In the genomic region with DNA sequence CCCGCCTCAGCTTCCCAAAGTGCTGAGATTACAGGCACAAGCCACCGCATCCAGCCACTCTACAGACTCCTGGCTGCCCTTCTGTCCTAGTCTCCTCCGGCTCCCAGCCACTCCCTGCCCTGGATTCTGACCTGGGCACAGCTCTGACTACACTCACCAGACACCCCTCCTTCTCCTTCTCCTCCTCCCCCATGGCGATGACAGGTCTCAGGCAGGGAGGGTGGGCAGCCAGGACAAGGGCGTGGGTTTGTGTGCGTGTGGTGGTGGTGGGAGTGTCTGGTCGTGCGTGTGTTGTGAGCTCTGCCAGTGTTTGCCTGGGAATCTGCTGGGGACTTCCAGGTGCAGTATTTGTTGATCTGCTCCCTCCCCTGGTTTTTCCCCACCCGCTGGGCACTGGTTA, we compare ENCODE assay signal across 2 cellular contexts.
TF ChIP-seq lines count a peak whose summit lies in the region.

No MANE protein-coding gene starts in this region.

TF ChIP-seq in HEK293, 187 proteins besides CTCF, POLR2A, EP300 and RAD21 (continues in another document):
- TF ChIP-seq, protein P1, sequence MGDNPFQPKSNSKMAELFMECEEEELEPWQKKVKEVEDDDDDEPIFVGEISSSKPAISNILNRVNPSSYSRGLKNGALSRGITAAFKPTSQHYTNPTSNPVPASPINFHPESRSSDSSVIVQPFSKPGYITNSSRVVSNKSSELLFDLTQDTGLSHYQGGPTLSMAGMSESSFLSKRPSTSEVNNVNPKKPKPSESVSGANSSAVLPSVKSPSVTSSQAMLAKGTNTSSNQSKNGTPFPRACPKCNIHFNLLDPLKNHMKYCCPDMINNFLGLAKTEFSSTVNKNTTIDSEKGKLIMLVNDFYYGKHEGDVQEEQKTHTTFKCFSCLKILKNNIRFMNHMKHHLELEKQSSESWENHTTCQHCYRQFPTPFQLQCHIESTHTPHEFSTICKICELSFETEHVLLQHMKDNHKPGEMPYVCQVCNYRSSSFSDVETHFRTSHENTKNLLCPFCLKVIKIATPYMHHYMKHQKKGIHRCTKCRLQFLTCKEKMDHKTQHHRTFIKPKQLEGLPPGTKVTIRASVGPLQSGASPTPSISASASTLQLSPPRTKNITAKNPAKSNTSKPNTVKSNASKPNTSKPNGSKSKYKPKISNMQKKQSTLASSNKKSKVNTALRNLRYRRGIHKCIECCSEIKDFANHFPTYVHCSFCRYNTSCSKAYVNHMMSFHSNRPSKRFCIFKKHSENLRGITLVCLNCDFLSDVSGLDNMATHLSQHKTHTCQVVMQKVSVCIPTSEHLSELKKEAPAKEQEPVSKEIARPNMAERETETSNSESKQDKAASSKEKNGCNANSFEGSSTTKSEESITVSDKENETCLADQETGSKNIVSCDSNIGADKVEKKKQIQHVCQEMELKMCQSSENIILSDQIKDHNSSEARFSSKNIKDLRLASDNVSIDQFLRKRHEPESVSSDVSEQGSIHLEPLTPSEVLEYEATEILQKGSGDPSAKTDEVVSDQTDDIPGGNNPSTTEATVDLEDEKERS (tag by site-specific recombination; IDR thresholded peaks at IDR 0.05): no peak
- TF ChIP-seq, protein P2, sequence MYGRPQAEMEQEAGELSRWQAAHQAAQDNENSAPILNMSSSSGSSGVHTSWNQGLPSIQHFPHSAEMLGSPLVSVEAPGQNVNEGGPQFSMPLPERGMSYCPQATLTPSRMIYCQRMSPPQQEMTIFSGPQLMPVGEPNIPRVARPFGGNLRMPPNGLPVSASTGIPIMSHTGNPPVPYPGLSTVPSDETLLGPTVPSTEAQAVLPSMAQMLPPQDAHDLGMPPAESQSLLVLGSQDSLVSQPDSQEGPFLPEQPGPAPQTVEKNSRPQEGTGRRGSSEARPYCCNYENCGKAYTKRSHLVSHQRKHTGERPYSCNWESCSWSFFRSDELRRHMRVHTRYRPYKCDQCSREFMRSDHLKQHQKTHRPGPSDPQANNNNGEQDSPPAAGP (tag by site-specific recombination; IDR thresholded peaks at IDR 0.05): peak; percentile 97
- no peak for TF ChIP-seq ZNF777 (tag by site-specific recombination; IDR thresholded peaks at IDR 0.05; ENCODE audit: borderline replicate concordance)
- peak; percentile 95 for TF ChIP-seq KLF1 (tag by site-specific recombination; IDR thresholded peaks at IDR 0.05)
- TF ChIP-seq SCRT1 (tag by site-specific recombination; IDR thresholded peaks at IDR 0.05; ENCODE audit: borderline replicate concordance): no peak
- no peak for TF ChIP-seq ZBTB7A (tag by site-specific recombination; IDR thresholded peaks at IDR 0.05; ENCODE audit: low read depth)
- no peak for TF ChIP-seq ZNF239 (tag by site-specific recombination; IDR thresholded peaks at IDR 0.05)
- no peak for TF ChIP-seq ZNF624 (tag by site-specific recombination; IDR thresholded peaks at IDR 0.05)
- no peak for TF ChIP-seq PRDM1 (tag by site-specific recombination; IDR thresholded peaks at IDR 0.05)
- TF ChIP-seq, protein P3, sequence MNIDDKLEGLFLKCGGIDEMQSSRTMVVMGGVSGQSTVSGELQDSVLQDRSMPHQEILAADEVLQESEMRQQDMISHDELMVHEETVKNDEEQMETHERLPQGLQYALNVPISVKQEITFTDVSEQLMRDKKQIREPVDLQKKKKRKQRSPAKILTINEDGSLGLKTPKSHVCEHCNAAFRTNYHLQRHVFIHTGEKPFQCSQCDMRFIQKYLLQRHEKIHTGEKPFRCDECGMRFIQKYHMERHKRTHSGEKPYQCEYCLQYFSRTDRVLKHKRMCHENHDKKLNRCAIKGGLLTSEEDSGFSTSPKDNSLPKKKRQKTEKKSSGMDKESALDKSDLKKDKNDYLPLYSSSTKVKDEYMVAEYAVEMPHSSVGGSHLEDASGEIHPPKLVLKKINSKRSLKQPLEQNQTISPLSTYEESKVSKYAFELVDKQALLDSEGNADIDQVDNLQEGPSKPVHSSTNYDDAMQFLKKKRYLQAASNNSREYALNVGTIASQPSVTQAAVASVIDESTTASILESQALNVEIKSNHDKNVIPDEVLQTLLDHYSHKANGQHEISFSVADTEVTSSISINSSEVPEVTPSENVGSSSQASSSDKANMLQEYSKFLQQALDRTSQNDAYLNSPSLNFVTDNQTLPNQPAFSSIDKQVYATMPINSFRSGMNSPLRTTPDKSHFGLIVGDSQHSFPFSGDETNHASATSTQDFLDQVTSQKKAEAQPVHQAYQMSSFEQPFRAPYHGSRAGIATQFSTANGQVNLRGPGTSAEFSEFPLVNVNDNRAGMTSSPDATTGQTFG (tag by site-specific recombination; IDR thresholded peaks at IDR 0.05; ENCODE audit: borderline replicate concordance): no peak
- peak; percentile 62 for TF ChIP-seq ZBTB17 (tag by site-specific recombination; IDR thresholded peaks at IDR 0.05)
- TF ChIP-seq ZNF266 (tag by site-specific recombination; IDR thresholded peaks at IDR 0.05; ENCODE audit: low read depth): no peak
- no peak for TF ChIP-seq ZNF114 (tag by site-specific recombination; IDR thresholded peaks at IDR 0.05)
- TF ChIP-seq ZNF341 (tag by site-specific recombination; IDR thresholded peaks at IDR 0.05; ENCODE audit: low read depth): no peak
- no peak for TF ChIP-seq YY1 (tag by site-specific recombination; IDR thresholded peaks at IDR 0.05)
- no peak for TF ChIP-seq ZNF311 (tag by site-specific recombination; IDR thresholded peaks at IDR 0.05; ENCODE audit: borderline replicate concordance)
- TF ChIP-seq ZNF701 (tag by site-specific recombination; IDR thresholded peaks at IDR 0.05): no peak
- TF ChIP-seq BCL11B (tag by site-specific recombination; IDR thresholded peaks at IDR 0.05; ENCODE audit: low read depth): no peak
- no peak for TF ChIP-seq ZNF510 (tag by site-specific recombination; IDR thresholded peaks at IDR 0.05; ENCODE audit: insufficient replicate concordance)
- TF ChIP-seq, protein P4, sequence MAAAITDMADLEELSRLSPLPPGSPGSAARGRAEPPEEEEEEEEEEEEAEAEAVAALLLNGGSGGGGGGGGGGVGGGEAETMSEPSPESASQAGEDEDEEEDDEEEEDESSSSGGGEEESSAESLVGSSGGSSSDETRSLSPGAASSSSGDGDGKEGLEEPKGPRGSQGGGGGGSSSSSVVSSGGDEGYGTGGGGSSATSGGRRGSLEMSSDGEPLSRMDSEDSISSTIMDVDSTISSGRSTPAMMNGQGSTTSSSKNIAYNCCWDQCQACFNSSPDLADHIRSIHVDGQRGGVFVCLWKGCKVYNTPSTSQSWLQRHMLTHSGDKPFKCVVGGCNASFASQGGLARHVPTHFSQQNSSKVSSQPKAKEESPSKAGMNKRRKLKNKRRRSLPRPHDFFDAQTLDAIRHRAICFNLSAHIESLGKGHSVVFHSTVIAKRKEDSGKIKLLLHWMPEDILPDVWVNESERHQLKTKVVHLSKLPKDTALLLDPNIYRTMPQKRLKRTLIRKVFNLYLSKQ (tag by site-specific recombination; IDR thresholded peaks at IDR 0.05; ENCODE audit: borderline replicate concordance): no peak
- TF ChIP-seq ZNF600 (tag by site-specific recombination; IDR thresholded peaks at IDR 0.05): no peak

TF ChIP-seq in HepG2, 621 proteins besides CTCF, POLR2A, EP300 and RAD21:
- TF ChIP-seq HDAC1 (CRISPR knock-in tag; IDR thresholded peaks at IDR 0.05) (0 out of 2 replicates have a peak, but pooled peaks have one; percentile 13), YEATS4 (CRISPR knock-in tag; IDR thresholded peaks at IDR 0.05; ENCODE audit: borderline replicate concordance) (no peak)
